ENCODE assay signal across 19 cellular contexts in the genomic region with DNA sequence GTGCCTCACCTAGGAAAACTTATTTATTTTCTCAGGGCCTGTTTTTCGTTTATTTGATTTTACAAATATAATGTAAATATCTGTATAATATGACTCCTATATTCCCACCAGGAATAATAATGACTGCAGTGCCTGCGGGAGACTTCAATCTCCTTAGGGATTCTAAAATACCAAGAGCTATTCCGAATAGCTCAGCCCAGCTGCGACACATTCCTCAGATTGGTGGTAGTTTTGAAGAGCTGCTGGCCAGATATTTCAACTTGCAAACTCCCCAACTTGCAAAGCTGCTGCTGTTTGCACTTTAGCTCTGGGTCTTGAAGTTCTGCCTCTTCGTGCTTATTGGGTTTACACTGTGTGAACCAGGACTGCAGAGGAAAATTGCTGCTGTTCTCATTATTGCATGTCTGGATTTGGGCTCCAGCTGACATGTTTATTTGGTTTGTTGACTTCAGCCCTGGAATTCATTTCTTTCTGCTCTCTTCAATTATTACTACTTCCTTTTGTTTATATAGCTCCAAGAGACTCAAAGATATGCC.
"Had no signal": no experiment of that assay in that cellular context is flagged by ENCODE, and none has a peak within 500 bp of the region (broad histone marks: within the 10 kb centered on the region; RNA-seq: fewer than 3 reads in every experiment).

No MANE protein-coding gene starts in this region.

- H3K27me3 Mint-ChIP-seq: activated CD8-positive, alpha-beta memory T cell treated with anti-CD3 and anti-CD28 coated beads, Interleukin-2, amount 10 ng/mL, durations not matched to agents 7 days and 5 days; activated naive CD4-positive, alpha-beta T cell treated with anti-CD3 and anti-CD28 coated beads, Interleukin-2, amount 50 U/mL, for 24 hours; activated T-cell treated with anti-CD3 and anti-CD28 coated beads, Interleukin-2, amount 50 U/mL, for 24 hours had no signal

- FAIRE-seq: bronchial epithelial cell, colon, endothelial cell of umbilical vein, small intestine had no signal

- H3K4me1 Mint-ChIP-seq: activated CD8-positive, alpha-beta memory T cell treated with anti-CD3 and anti-CD28 coated beads, Interleukin-2, amount 10 ng/mL, durations not matched to agents 7 days and 5 days; activated naive CD4-positive, alpha-beta T cell treated with anti-CD3 and anti-CD28 coated beads, Interleukin-2, amount 50 U/mL, for 24 hours; stimulated activated effector memory CD8-positive, alpha-beta T cell treated with anti-CD3 and anti-CD28 coated beads, Interleukin-12 subunit alpha, Interleukin-12 subunit beta, amount 100 ng/mL, for 72 hours had no signal

- H3K4me1 ChIP-seq: foreskin keratinocyte, lower lobe of right lung had no signal

- H3K4me3 Mint-ChIP-seq: activated CD8-positive, alpha-beta memory T cell treated with anti-CD3 and anti-CD28 coated beads, Interleukin-2, amount 10 ng/mL, durations not matched to agents 7 days and 5 days; activated naive CD4-positive, alpha-beta T cell treated with anti-CD3 and anti-CD28 coated beads, Interleukin-2, amount 50 U/mL, for 24 hours; activated T-cell treated with anti-CD3 and anti-CD28 coated beads, Interleukin-2, amount 50 U/mL, for 24 hours; nephron; stimulated activated effector memory CD8-positive, alpha-beta T cell treated with anti-CD3 and anti-CD28 coated beads, Interleukin-12 subunit alpha, Interleukin-12 subunit beta, amount 100 ng/mL, for 72 hours had no signal

- H3K36me3 ChIP-seq: lower lobe of right lung had no signal

- DNase-seq: activated CD4-positive, alpha-beta T cell treated with anti-CD3 and anti-CD28 coated beads, Interleukin-2, amount 50 U/mL, for 4 hours; activated CD8-positive, alpha-beta memory T cell treated with anti-CD3 and anti-CD28 coated beads, Interleukin-2, amount 10 ng/mL, durations not matched to agents 7 days and 5 days; activated effector memory CD4-positive, alpha-beta T cell treated with Interleukin-2 at 50 U/mL for 16 hours; activated T-cell treated with anti-CD3 and anti-CD28 coated beads, Interleukin-2, amount 50 U/mL, for 24 hours; anterior cingulate cortex; foreskin keratinocyte; head of caudate nucleus; kidney glomerular epithelial cell; lower lobe of right lung; posterior cingulate gyrus; small intestine; substantia nigra had no signal

- ATAC-seq: activated CD4-positive, CD25-positive, alpha-beta regulatory T cell treated with anti-CD3 and anti-CD28 coated beads, Interleukin-2, amount 50 U/mL, for 24 hours; activated CD8-positive, alpha-beta memory T cell treated with anti-CD3 and anti-CD28 coated beads, Interleukin-2, amount 10 ng/mL, durations not matched to agents 7 days and 5 days; foreskin keratinocyte; stimulated activated effector memory CD8-positive, alpha-beta T cell treated with anti-CD3 and anti-CD28 coated beads, Interleukin-12 subunit alpha, Interleukin-12 subunit beta, amount 100 ng/mL, for 72 hours had no signal

- H3K27ac ChIP-seq: foreskin keratinocyte, lower lobe of right lung had no signal

- H3K9me3 ChIP-seq: lower lobe of right lung had no signal

- H3K4me3 ChIP-seq: lower lobe of right lung had no signal

- H3K9me3 Mint-ChIP-seq: activated naive CD4-positive, alpha-beta T cell treated with anti-CD3 and anti-CD28 coated beads, Interleukin-2, amount 50 U/mL, for 24 hours; nephron had no signal

- H3K36me3 Mint-ChIP-seq: activated CD8-positive, alpha-beta memory T cell treated with anti-CD3 and anti-CD28 coated beads, Interleukin-2, amount 10 ng/mL, durations not matched to agents 7 days and 5 days; activated naive CD4-positive, alpha-beta T cell treated with anti-CD3 and anti-CD28 coated beads, Interleukin-2, amount 50 U/mL, for 24 hours; stimulated activated effector memory CD8-positive, alpha-beta T cell treated with anti-CD3 and anti-CD28 coated beads, Interleukin-12 subunit alpha, Interleukin-12 subunit beta, amount 100 ng/mL, for 72 hours had no signal

- H3K27ac Mint-ChIP-seq: activated CD8-positive, alpha-beta memory T cell treated with anti-CD3 and anti-CD28 coated beads, Interleukin-2, amount 10 ng/mL, durations not matched to agents 7 days and 5 days; activated naive CD4-positive, alpha-beta T cell treated with anti-CD3 and anti-CD28 coated beads, Interleukin-2, amount 50 U/mL, for 24 hours; activated T-cell treated with anti-CD3 and anti-CD28 coated beads, Interleukin-2, amount 50 U/mL, for 24 hours; stimulated activated effector memory CD8-positive, alpha-beta T cell treated with anti-CD3 and anti-CD28 coated beads, Interleukin-12 subunit alpha, Interleukin-12 subunit beta, amount 100 ng/mL, for 72 hours had no signal
